Comparison of ENCODE assay signal across 20 cellular contexts in the genomic region with DNA sequence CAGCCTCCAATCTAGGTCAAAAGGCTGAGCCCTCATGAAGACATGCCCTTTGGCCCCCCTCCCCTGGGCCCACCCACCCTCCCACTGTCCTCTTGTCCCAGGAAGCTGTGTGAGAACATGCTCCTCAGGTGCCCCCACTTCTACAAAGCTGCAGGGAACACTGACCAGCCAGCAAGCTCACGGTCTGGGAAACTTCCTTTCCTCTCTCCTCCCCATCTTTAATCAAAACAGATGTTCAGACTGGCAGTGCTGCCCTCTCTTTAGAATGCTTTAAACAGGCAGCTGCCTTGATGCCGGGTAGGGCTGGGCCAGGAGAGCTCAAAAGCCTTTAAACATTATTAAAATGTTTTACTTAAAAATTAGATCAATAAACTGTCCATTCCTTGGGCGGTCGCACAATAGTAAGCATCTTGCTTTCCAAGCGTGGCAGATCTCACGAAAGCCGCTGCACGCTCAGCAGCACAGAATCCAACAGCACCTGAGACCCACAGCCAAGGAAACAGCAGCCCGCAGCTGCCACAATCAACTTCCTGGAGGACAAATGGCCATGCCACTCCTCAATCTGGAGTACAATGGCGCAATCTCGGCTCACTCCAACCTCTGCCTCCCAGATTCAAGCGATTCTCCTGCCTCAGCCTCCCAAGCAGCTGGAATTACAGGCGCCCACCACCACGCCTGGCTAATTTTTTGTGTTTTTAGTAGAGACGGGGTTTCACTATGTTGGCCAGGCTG.
DNase-seq lines count a peak whose midpoint lies in the region; ATAC-seq, FAIRE-seq and TF ChIP-seq lines count a peak whose summit lies in the region.
"Had no signal": no experiment of that assay in that cellular context is flagged by ENCODE, and none has a peak within 500 bp of the region (broad histone marks: within the 10 kb centered on the region; RNA-seq: fewer than 3 reads in every experiment).

No MANE protein-coding gene starts in this region.

- BruUV-seq in mammary epithelial cell (replicated peaks; lab: Mats Ljungman, UMichigan) = no TSS peak

- H3K4me1 ChIP-seq in A549 (peaks cover 33% of the 10 kb centered on the region), Karpas-422 (ENCODE audit: low read length) (peaks cover 33% of the 10 kb centered on the region), mammary epithelial cell (ENCODE audit: insufficient read depth, low read length) (peaks cover 4% of the 10 kb centered on the region)

- DNase-seq in A549 (ENCODE audit: low read depth in 1 of 2, low spot score in 1 of 2) (no peak), NCI-H510A (lab: John Stamatoyannopoulos, UW) (peak; percentile 39), chondrocyte (ENCODE audit: low spot score) (no peak), neural crest cell (ENCODE audit: low read depth, low spot score) (no peak), Karpas-422 (no peak), mammary epithelial cell (no peak), GDM1 (lab: John Stamatoyannopoulos, UW) (no peak)
- no peak for DNase-seq in stimulated activated naive B cell treated with anti-CD40 and anti-IgM and Interleukin-4, amounts not matched to agents 10 μg/mL and 1 μg/mL and 100 μg/mL, for 72 hours
- DNase-seq: 8988T; CD8-positive, alpha-beta T cell; DMS53; H9; NCI-H1417 treated with DMSO at 0.1 percent for 48 hours; NCI-H2029 treated with DMSO at 0.1 percent for 48 hours; NCI-H2171; SHP77 had no signal

- H3K27me3 Mint-ChIP-seq in chondrocyte (ENCODE audit: low read depth) (no peaks in the 10 kb centered on the region), neural crest cell (ENCODE audit: low read depth) (peaks cover 2% of the 10 kb centered on the region)
- H3K27me3 Mint-ChIP-seq in stimulated activated naive B cell treated with anti-CD40 and anti-IgM and Interleukin-4, amounts not matched to agents 10 μg/mL and 1 μg/mL and 100 μg/mL, for 72 hours = no peaks in the 10 kb centered on the region

- H3K27me3 ChIP-seq in Karpas-422 (ENCODE audit: low read length) = no peaks in the 10 kb centered on the region
- H3K27me3 ChIP-seq in mammary epithelial cell (ENCODE audit: insufficient read depth, low read length) = no peaks in the 10 kb centered on the region
- H3K27me3 ChIP-seq: BLaER1 had no signal

- H3K9ac ChIP-seq in Karpas-422 (ENCODE audit: low read length) (no peak overlapping the region), mammary epithelial cell (ENCODE audit: insufficient read depth, low read length) (no peak overlapping the region)
- H3K9ac ChIP-seq: BLaER1 had no signal

- intact Hi-C loops in mammary epithelial cell (cut with micrococcal nuclease) = no loop called here

- no peak for FAIRE-seq in A549 (lab: Jason Lieb, UNC)
- FAIRE-seq: RCC 7860 had no signal

- dilution Hi-C loops in mammary epithelial cell (cut with HindIII; ENCODE audit: low sequenced_read_pairs) = no loop called here

- H3K4me3 Mint-ChIP-seq in chondrocyte (ENCODE audit: unreplicated experiment) = no peak overlapping the region
- H3K4me3 Mint-ChIP-seq in neural crest cell = no peak overlapping the region
- H3K4me3 Mint-ChIP-seq in stimulated activated naive B cell treated with anti-CD40 and anti-IgM and Interleukin-4, amounts not matched to agents 10 μg/mL and 1 μg/mL and 100 μg/mL, for 72 hours = no peak overlapping the region
- H3K4me3 Mint-ChIP-seq: CD8-positive, alpha-beta T cell; H9 had no signal

- POLR2A ChIA-PET in A549 (lab: Yijun Ruan, JAX) = no interaction called here

- in situ Hi-C loops in mammary epithelial cell (cut with MboI; ENCODE audit: low sequenced_read_pairs in 2 of 2) = no loop called here

- peak overlapping the region; percentile 23 to 94; a peak in 3 of 6 replicates for H3K27ac ChIP-seq in A549
- no peak overlapping the region for H3K27ac ChIP-seq in Karpas-422 (ENCODE audit: low read length)
- no peak overlapping the region for H3K27ac ChIP-seq in mammary epithelial cell (ENCODE audit: insufficient read depth, low read depth, low read length)
- H3K27ac ChIP-seq: BLaER1, HL-60, SK-N-MC had no signal

- H3K9me3 ChIP-seq in A549 (no peaks in the 10 kb centered on the region), Karpas-422 (ENCODE audit: low read length) (no peaks in the 10 kb centered on the region), mammary epithelial cell (replicated peaks; ENCODE audit: insufficient read depth, low read length) (no peaks in the 10 kb centered on the region)
- H3K9me3 ChIP-seq: BLaER1 had no signal

- no peak for TF ChIP-seq EP300 in A549 (IDR thresholded peaks at IDR 0.05)

- no peaks in the 10 kb centered on the region for H3K36me3 ChIP-seq in Karpas-422 (ENCODE audit: insufficient read depth, low read length)
- H3K36me3 ChIP-seq in mammary epithelial cell (ENCODE audit: insufficient read depth, low read length) = no peaks in the 10 kb centered on the region
- H3K36me3 ChIP-seq: BLaER1 had no signal

- H3K4me2 ChIP-seq in A549 (no peak overlapping the region), Karpas-422 (ENCODE audit: low read depth, low read length, poor library complexity, severe bottlenecking) (no peak overlapping the region), mammary epithelial cell (ENCODE audit: insufficient read depth, low read depth, low read length) (no peak overlapping the region)
- H3K4me2 ChIP-seq: BLaER1 had no signal

- H2AFZ ChIP-seq in Karpas-422 (ENCODE audit: low read length) = no peak overlapping the region
- H2AFZ ChIP-seq in mammary epithelial cell (ENCODE audit: low read depth, low read length) = no peak overlapping the region

- H3K9me2 ChIP-seq in Karpas-422 (replicated peaks; ENCODE audit: insufficient read depth, low read length) = no peaks in the 10 kb centered on the region

- TF ChIP-seq RAD21 in A549 (conservative IDR thresholded peaks at IDR 0.05 in 1 of 2, IDR thresholded peaks at IDR 0.05 in 1 of 2) = no peak

- H3K4me3 ChIP-seq in A549 (no peak overlapping the region), Karpas-422 (ENCODE audit: low read length) (no peak overlapping the region), mammary epithelial cell (replicated peaks in 1 of 3; ENCODE audit: insufficient read depth in 1 of 3, low read depth in 2 of 3, low read length in 3 of 3) (no peak overlapping the region)
- H3K4me3 ChIP-seq: BLaER1, SK-N-MC had no signal

- no peaks in the 10 kb centered on the region for H3K36me3 Mint-ChIP-seq in chondrocyte (ENCODE audit: low read depth)
- H3K36me3 Mint-ChIP-seq in neural crest cell (ENCODE audit: low read depth) = no peaks in the 10 kb centered on the region
- H3K36me3 Mint-ChIP-seq in stimulated activated naive B cell treated with anti-CD40 and anti-IgM and Interleukin-4, amounts not matched to agents 10 μg/mL and 1 μg/mL and 100 μg/mL, for 72 hours = peaks cover 17 to 39% of the 10 kb centered on the region in 2 donors
- H3K36me3 Mint-ChIP-seq: CD8-positive, alpha-beta T cell had no signal

- H3K4me1 Mint-ChIP-seq in chondrocyte (ENCODE audit: low read depth) (peaks cover 35% of the 10 kb centered on the region), neural crest cell (peaks cover 33% of the 10 kb centered on the region)
- peaks cover 0 to 3% of the 10 kb centered on the region in 2 donors for H3K4me1 Mint-ChIP-seq in stimulated activated naive B cell treated with anti-CD40 and anti-IgM and Interleukin-4, amounts not matched to agents 10 μg/mL and 1 μg/mL and 100 μg/mL, for 72 hours
- H3K4me1 Mint-ChIP-seq: H9 had no signal

- H4K20me1 ChIP-seq in Karpas-422 (ENCODE audit: insufficient read depth, low read depth, low read length) (no peaks in the 10 kb centered on the region), mammary epithelial cell (ENCODE audit: insufficient read depth, low read length) (no peaks in the 10 kb centered on the region)
- H4K20me1 ChIP-seq: BLaER1 had no signal

- H3K9me3 Mint-ChIP-seq in chondrocyte (ENCODE audit: low read depth) (no peaks in the 10 kb centered on the region), neural crest cell (no peaks in the 10 kb centered on the region)
- H3K9me3 Mint-ChIP-seq in stimulated activated naive B cell treated with anti-CD40 and anti-IgM and Interleukin-4, amounts not matched to agents 10 μg/mL and 1 μg/mL and 100 μg/mL, for 72 hours = peaks cover 0 to 2% of the 10 kb centered on the region in 2 donors
- H3K9me3 Mint-ChIP-seq: CD8-positive, alpha-beta T cell had no signal

- no peak for TF ChIP-seq CTCF in A549 (IDR thresholded peaks at IDR 0.05)
- no peak for TF ChIP-seq CTCF in chondrocyte (IDR thresholded peaks at IDR 0.05)
- no peak for TF ChIP-seq CTCF in neural crest cell (conservative IDR thresholded peaks at IDR 0.05)
- TF ChIP-seq CTCF in mammary epithelial cell (conservative IDR thresholded peaks at IDR 0.05 in 1 of 2, IDR thresholded peaks at IDR 0.05 in 1 of 2; ENCODE audit: extremely low read depth in 1 of 2, insufficient read depth in 1 of 2, low read depth in 1 of 2, low read length in 2 of 2) = no peak

- CTCF ChIA-PET in A549 (lab: Yijun Ruan, JAX) = interaction anchor here (0.6 to 22.2 kb wide), 5 partner anchors 9 to 677 kb away, joined by 3 to 240 read pairs (median 6); no protein-coding TSS in a partner anchor
- CTCF ChIA-PET in mammary epithelial cell (lab: Charles Lee; ENCODE audit: low non-redundant PET) = no interaction called here

- ATAC-seq in A549 = no peak
- ATAC-seq in stimulated activated naive B cell treated with anti-CD40 and anti-IgM and Interleukin-4, amounts not matched to agents 10 μg/mL and 1 μg/mL and 100 μg/mL, for 72 hours (replicated peaks) = no peak
- ATAC-seq: CD8-positive, alpha-beta T cell had no signal

- peak overlapping the region; percentile 69 for H3K27ac Mint-ChIP-seq in chondrocyte (ENCODE audit: unreplicated experiment)
- H3K27ac Mint-ChIP-seq in neural crest cell (ENCODE audit: unreplicated experiment) = peak overlapping the region; percentile 43
- H3K27ac Mint-ChIP-seq in stimulated activated naive B cell treated with anti-CD40 and anti-IgM and Interleukin-4, amounts not matched to agents 10 μg/mL and 1 μg/mL and 100 μg/mL, for 72 hours = no peak overlapping the region
- H3K27ac Mint-ChIP-seq: CD8-positive, alpha-beta T cell had no signal

- WGBS in A549 (ENCODE audit: missing lambda C conversion rate) = 97% methylated on average over 15 of the region's 15 CpGs
- 98% methylated on average over 12 of the region's 15 CpGs for WGBS in mammary epithelial cell (ENCODE audit: low coverage, missing lambda C conversion rate)

- TF ChIP-seq POLR2A in A549 (IDR thresholded peaks at IDR 0.05; ENCODE audit: low read length) = no peak

- no peaks in the 10 kb centered on the region for H3K79me2 ChIP-seq in Karpas-422 (ENCODE audit: low read length)
- H3K79me2 ChIP-seq in mammary epithelial cell (ENCODE audit: insufficient read depth, low read length) = no peaks in the 10 kb centered on the region

TF ChIP-seq in A549, 52 proteins besides CTCF, POLR2A, EP300 and RAD21:
- no peak for TF ChIP-seq POLR2AphosphoS2 (conservative IDR thresholded peaks at IDR 0.05; ENCODE audit: low read length)
- TF ChIP-seq CEBPB (IDR thresholded peaks at IDR 0.05) = 0 out of 4 replicates have a peak, but pooled peaks of 1 of the 2 experiments have one; percentile 8
TF ChIP-seq in A549: peak in this region for 1.

Comparison
In these comparisons a context has a peak if more than half of its experiments do, and no peak if none do; other contexts are left out.
1. H3K27ac ChIP-seq: peak in A549 (2 of 2); none in Karpas-422 (single experiment) and mammary epithelial cell (single experiment).